Comparison of ENCODE assay signal across 8 cellular contexts in genomic region chr20:53915459-53916172, GRCh38.
DNase-seq lines count a peak whose midpoint lies in the region; FAIRE-seq and TF ChIP-seq lines count a peak whose summit lies in the region.

No MANE protein-coding gene starts in this region.

- DNase-seq in BE2C (peak; percentile 91), HPDE6-E6E7 (ENCODE audit: extremely low spot score) (peak; percentile 99), NOMO-1 (lab: John Stamatoyannopoulos, UW; ENCODE audit: unreplicated experiment in 2 of 2) (peak; percentile 92 to 96), H1 (ENCODE audit: low read depth in 1 of 2, low spot score in 2 of 2) (peak; percentile 59 to 97), mesenteric fat pad (ENCODE audit: low spot score) (peak; percentile 97)
- peak; percentile 95 to 98 for DNase-seq in activated CD8-positive, alpha-beta memory T cell treated with anti-CD3 and anti-CD28 coated beads for 4 hours (ENCODE audit: low read depth in 2 of 2)
- DNase-seq in stimulated activated CD8-positive, alpha-beta memory T cell treated with anti-CD3 and anti-CD28 coated beads, Interleukin-12 subunit alpha, Interleukin-12 subunit beta, amount 100 ng/mL, for 4 hours (ENCODE audit: low read depth): peak; percentile 87

- no peaks in the 10 kb centered on the region for H4K20me1 ChIP-seq in H1 (replicated peaks in 1 of 2; ENCODE audit: control insufficient read depth in 1 of 2, insufficient read depth in 2 of 2, low read length in 2 of 2)

- peak overlapping the region; percentile 64; the same call in 1 of the 2 replicates for H2BK12ac ChIP-seq in H1 (ENCODE audit: low read depth, low read length)

- WGBS in H1 (ENCODE audit: extremely low coverage in 1 of 2, insufficient coverage in 1 of 2, insufficient read length in 1 of 2, insufficient replicate concordance in 2 of 2, low coverage in 1 of 2, low lambda C conversion rate in 2 of 2, missing lambda C conversion rate in 1 of 2), 2 experiments: 4% methylated on average over 22 of the region's 22 CpGs; no CpG with 5 or more reads in 1 of the 2 experiments

- H3K27ac ChIP-seq in H1 (ENCODE audit: low read depth, low read length): peak overlapping the region; percentile 57; the same call in 1 of the 2 replicates

- H3K56ac ChIP-seq in H1 (replicated peaks; ENCODE audit: insufficient read length, low read depth, low read length): peak overlapping the region; percentile 62

- peak; percentile 78 to 80 for TF ChIP-seq RAD21 in H1 (IDR thresholded peaks at IDR 0.05 in 1 of 2, conservative IDR thresholded peaks at IDR 0.05 in 1 of 2; ENCODE audit: low read depth in 2 of 2, low read length in 2 of 2)

- H4K5ac ChIP-seq in H1 (ENCODE audit: insufficient read length, low read depth, low read length): peak overlapping the region; percentile 91

- peak overlapping the region; percentile 23 for H3K4ac ChIP-seq in H1 (replicated peaks; ENCODE audit: insufficient read length, low read depth, low read length)

- no peak overlapping the region for H3K14ac ChIP-seq in H1 (ENCODE audit: insufficient read length)

- no peak overlapping the region; the same call in 1 of the 2 replicates for H2BK20ac ChIP-seq in H1 (ENCODE audit: low read length)

- H2BK15ac ChIP-seq in H1 (ENCODE audit: low read length): no peak overlapping the region

- H3K4me2 ChIP-seq in H1 (ENCODE audit: insufficient read depth in 1 of 2, low read depth in 2 of 2, low read length in 2 of 2): peak overlapping the region; percentile 72 to 76

- H4K91ac ChIP-seq in H1 (replicated peaks; ENCODE audit: insufficient read length, low read length): peak overlapping the region; percentile 90

- peak overlapping the region; percentile 86 for H2BK120ac ChIP-seq in H1 (replicated peaks; ENCODE audit: low read depth, low read length)

- H3K18ac ChIP-seq in H1 (ENCODE audit: extremely low read depth, low read length): peak overlapping the region; percentile 75; the same call in 1 of the 2 replicates

- TF ChIP-seq CTCF in BE2C (IDR thresholded peaks at IDR 0.05; ENCODE audit: low read depth, low read length): peak; percentile 86
- TF ChIP-seq CTCF in H1 (IDR thresholded peaks at IDR 0.05; ENCODE audit: control extremely low read depth in 1 of 3, insufficient read depth in 1 of 3, low read depth in 1 of 3, low read length in 3 of 3): peak; percentile 72 to 80 (median 72)

- H3K23ac ChIP-seq in H1 (ENCODE audit: insufficient read length): no peak overlapping the region

- TF ChIP-seq POLR2A in GM19099 (IDR thresholded peaks at IDR 0.05; ENCODE audit: extremely low read depth, insufficient read length, low read depth) (peak; percentile 38), H1 (IDR thresholded peaks at IDR 0.05; ENCODE audit: control extremely low read depth in 1 of 2, low read depth in 2 of 2, low read length in 2 of 2) (no peak)

- no peak overlapping the region for H2AK5ac ChIP-seq in H1 (ENCODE audit: low read depth, low read length)

- no peak for TF ChIP-seq EP300 in H1 (IDR thresholded peaks at IDR 0.05; ENCODE audit: borderline replicate concordance in 1 of 2, low read depth in 2 of 2, low read length in 2 of 2)

- no peaks in the 10 kb centered on the region for H3K79me1 ChIP-seq in H1 (ENCODE audit: low read depth, low read length)

- FAIRE-seq in H1 (lab: Jason Lieb, UNC): no peak

- H3K79me2 ChIP-seq in H1 (ENCODE audit: control insufficient read depth in 1 of 2, insufficient read depth in 2 of 2, low read length in 2 of 2): no peaks in the 10 kb centered on the region

- H2BK5ac ChIP-seq in H1 (ENCODE audit: low read depth, low read length): peak overlapping the region; percentile 36; the same call in 1 of the 2 replicates

- H3K27me3 ChIP-seq in BE2C (no peaks in the 10 kb centered on the region), H1 (replicated peaks in 1 of 4; ENCODE audit: control insufficient read depth in 3 of 4, extremely low read depth in 1 of 4, insufficient read depth in 3 of 4, low read length in 3 of 4) (no peaks in the 10 kb centered on the region)

- no peaks in the 10 kb centered on the region for H3K36me3 ChIP-seq in BE2C
- H3K36me3 ChIP-seq in H1 (ENCODE audit: control insufficient read depth in 2 of 4, insufficient read depth in 4 of 4, low read length in 3 of 4): no peaks in the 10 kb centered on the region

- H3K4me3 ChIP-seq in BE2C (ENCODE audit: low read depth, low read length) (peak overlapping the region; percentile 78), H1 (ENCODE audit: extremely low read depth in 1 of 4, insufficient read depth in 2 of 4, low read depth in 3 of 4, low read length in 4 of 4) (peak overlapping the region; percentile 40 to 82 (median 68))

- H4K8ac ChIP-seq in H1 (ENCODE audit: extremely low read depth, insufficient read depth, low read length): peak overlapping the region; percentile 89; the same call in 1 of the 2 replicates

- H3K9ac ChIP-seq in H1 (replicated peaks in 1 of 4; ENCODE audit: extremely low read depth in 1 of 4, low read depth in 3 of 4, low read length in 3 of 4): peak overlapping the region in 2 of 4 experiments; percentile 54 to 60; a peak in 4 of 7 replicates

- H2AFZ ChIP-seq in H1 (ENCODE audit: low read length): peak overlapping the region; percentile 15; the same call in 1 of the 2 replicates

- H3K9me3 ChIP-seq in BE2C (no peaks in the 10 kb centered on the region), H1 (ENCODE audit: insufficient read depth in 2 of 2, low read depth in 1 of 2, low read length in 1 of 2) (peaks cover 0 to 2% of the 10 kb centered on the region in 2 experiments; a peak in 1 of 4 replicates)

- CTCF ChIA-PET in H1 (lab: Charles Lee; ENCODE audit: partially characterized antibody): interaction anchor here (0.6 to 6.5 kb wide), 55 partner anchors 9 to 479 kb away, joined by 3 to 102 read pairs (median 5); no protein-coding TSS in a partner anchor

- peaks cover 32% of the 10 kb centered on the region for H3K4me1 ChIP-seq in BE2C
- peaks cover 8 to 21% (median 17%) of the 10 kb centered on the region in 4 experiments; a peak in 6 of 7 replicates for H3K4me1 ChIP-seq in H1 (replicated peaks in 1 of 4; ENCODE audit: control insufficient read depth in 3 of 4, insufficient read depth in 4 of 4, low read length in 3 of 4)

- POLR2A ChIA-PET in H1 (lab: Charles Lee; ENCODE audit: partially characterized antibody): interaction anchor here (0.6 to 2.5 kb wide), 17 partner anchors 16 to 754 kb away, joined by 3 to 20 read pairs (median 3); no protein-coding TSS in a partner anchor

- no peaks in the 10 kb centered on the region; the same call in 1 of the 2 replicates for H3K23me2 ChIP-seq in H1 (ENCODE audit: low read depth, low read length)

TF ChIP-seq in H1, 55 proteins besides CTCF, POLR2A, EP300 and RAD21 (continues in another document):
- TF ChIP-seq E2F6 (IDR thresholded peaks at IDR 0.05): no peak
- no peak for TF ChIP-seq SAP30 (IDR thresholded peaks at IDR 0.05; ENCODE audit: insufficient read depth, insufficient replicate concordance, low read length)
- 0 out of 2 replicates have a peak, but pooled peaks have one; percentile 4 for TF ChIP-seq BACH1 (IDR thresholded peaks at IDR 0.05; ENCODE audit: low read length)
- 0 out of 4 replicates have a peak, but pooled peaks of 1 of the 2 experiments have one; percentile 47 for TF ChIP-seq HDAC2 (IDR thresholded peaks at IDR 0.05; ENCODE audit: borderline replicate concordance in 1 of 2, low read depth in 2 of 2, low read length in 2 of 2)
- TF ChIP-seq TBP (IDR thresholded peaks at IDR 0.05; ENCODE audit: low read depth, low read length): no peak
- peak; percentile 54; the same call in 1 of the 2 replicates for TF ChIP-seq RBBP5 (IDR thresholded peaks at IDR 0.05; ENCODE audit: borderline replicate concordance, low read depth, low read length)
- no peak for TF ChIP-seq CBX8 (IDR thresholded peaks at IDR 0.05; ENCODE audit: borderline replicate concordance, low read depth, low read length)
- peak; percentile 46 for TF ChIP-seq KDM4A (IDR thresholded peaks at IDR 0.05; ENCODE audit: low read depth, low read length, severe bottlenecking)
- 0 out of 4 replicates have a peak, but pooled peaks of 1 of the 2 experiments have one; percentile 15 for TF ChIP-seq SIN3A (conservative IDR thresholded peaks at IDR 0.05 in 1 of 2, IDR thresholded peaks at IDR 0.05 in 1 of 2; ENCODE audit: low read depth in 1 of 2, low read length in 2 of 2)
- TF ChIP-seq TCF12 (IDR thresholded peaks at IDR 0.05; ENCODE audit: low read depth, low read length): no peak
- peak; percentile 42 for TF ChIP-seq CTBP2 (IDR thresholded peaks at IDR 0.05; ENCODE audit: borderline replicate concordance, insufficient read depth, insufficient read length, low read length)
- 0 out of 2 replicates have a peak, but pooled peaks have one; percentile 38 for TF ChIP-seq SP4 (IDR thresholded peaks at IDR 0.05; ENCODE audit: low read length)
- no peak for TF ChIP-seq RFX5 (IDR thresholded peaks at IDR 0.05; ENCODE audit: borderline replicate concordance, low read depth, low read length)
- TF ChIP-seq ASH2L (IDR thresholded peaks at IDR 0.05; ENCODE audit: low read length): peak; percentile 85
- no peak for TF ChIP-seq SP2 (IDR thresholded peaks at IDR 0.05; ENCODE audit: low read length)
- peak; percentile 93; the same call in 1 of the 2 replicates for TF ChIP-seq YY1 (IDR thresholded peaks at IDR 0.05; ENCODE audit: low read depth, low read length)
- TF ChIP-seq ATF2 (IDR thresholded peaks at IDR 0.05; ENCODE audit: low read length): no peak
- TF ChIP-seq KDM5A (IDR thresholded peaks at IDR 0.05; ENCODE audit: low read length): no peak
- no peak for TF ChIP-seq RXRA (IDR thresholded peaks at IDR 0.05; ENCODE audit: insufficient read depth, low read depth, low read length)
- TF ChIP-seq PHF8 (conservative IDR thresholded peaks at IDR 0.05; ENCODE audit: low read depth, low read length): no peak; the same call in 1 of the 2 replicates

Comparison
In these comparisons a context has a peak if more than half of its experiments do, and no peak if none do; other contexts are left out.
1. Peak in every context shown above with its lines: DNase-seq, H3K4me3 ChIP-seq and H3K27ac ChIP-seq.